In genomic region chr4:3075652-3075981, GRCh38 we compare ENCODE assay signal across 9 cellular contexts. TPM values are rescaled to one million over a fixed set of nuclear protein-coding genes. Genes with fewer than 3 reads are reported as not detected.
A peak's percentile ranks its signal among the peaks of the same experiment; 100 is the strongest.
DNase-seq lines count a peak whose midpoint lies in the region; ATAC-seq and TF ChIP-seq lines count a peak whose summit lies in the region.
"Had no signal": no experiment of that assay in that cellular context is flagged by ENCODE, and none has a peak within 500 bp of the region (broad histone marks: within the 10 kb centered on the region; RNA-seq: fewer than 3 reads in every experiment).

No MANE protein-coding gene starts in this region.

- H3K79me2 ChIP-seq in OCI-LY1 (ENCODE audit: insufficient read depth, low read length) (peaks cover 26% of the 10 kb centered on the region), osteoblast (ENCODE audit: insufficient read depth, low read length) (peaks cover 54% of the 10 kb centered on the region)

- H3K9ac ChIP-seq in OCI-LY1 (ENCODE audit: low read length) (peak overlapping the region; percentile 84; the same call in 1 of the 2 replicates), endodermal cell (ENCODE audit: extremely low read depth, low read length, poor library complexity, severe bottlenecking) (peak overlapping the region; percentile 95)

- H3F3A ChIP-seq in OCI-LY1 (ENCODE audit: insufficient read depth, low read length): no peaks in the 10 kb centered on the region

- H3K27ac Mint-ChIP-seq in CD8-positive, alpha-beta T cell: peak overlapping the region; percentile 79
- peak overlapping the region; percentile 78 for H3K27ac Mint-ChIP-seq in endodermal cell

- H3K9me3 Mint-ChIP-seq in CD8-positive, alpha-beta T cell: no peaks in the 10 kb centered on the region
- no peaks in the 10 kb centered on the region for H3K9me3 Mint-ChIP-seq in endodermal cell

- no peaks in the 10 kb centered on the region for H3K9me2 ChIP-seq in OCI-LY1 (ENCODE audit: low read depth, low read length)

- H3K27me3 Mint-ChIP-seq in CD8-positive, alpha-beta T cell (ENCODE audit: low read depth): no peaks in the 10 kb centered on the region
- H3K27me3 Mint-ChIP-seq in endodermal cell (ENCODE audit: insufficient read depth): peaks cover 3% of the 10 kb centered on the region

- no peaks in the 10 kb centered on the region for H3K36me3 ChIP-seq in CD8-positive, alpha-beta T cell (ENCODE audit: insufficient read depth, low read length)
- H3K36me3 ChIP-seq in OCI-LY1 (ENCODE audit: insufficient read depth, low read length) (no peaks in the 10 kb centered on the region), endodermal cell (ENCODE audit: control insufficient read depth, insufficient read depth, low read length) (peaks cover 11% of the 10 kb centered on the region), osteoblast (ENCODE audit: insufficient read depth, low read length) (no peaks in the 10 kb centered on the region)

- intact Hi-C loops in CD8-positive, alpha-beta T cell (cut with DNase I, micrococcal nuclease): loop anchor here (2.0 to 10.0 kb wide), 5 partner anchors 29 to 1361 kb away; partner anchors contain the start of genes RNF4 (in 1 of the 2) and SLBP (in 1 of the 2)

- no peak for DNase-seq in CD8-positive, alpha-beta T cell
- DNase-seq in endodermal cell (no peak), osteoblast (ENCODE audit: insufficient read length, low spot score, missing footprints) (no peak), NCI-H2107 treated with DMSO at 0.1 percent for 48 hours (lab: John Stamatoyannopoulos, UW; ENCODE audit: unreplicated experiment) (no peak), SKM-1 (lab: John Stamatoyannopoulos, UW; ENCODE audit: unreplicated experiment) (no peak)

- H3K4me1 Mint-ChIP-seq in CD8-positive, alpha-beta T cell (ENCODE audit: low read depth): peaks cover 34% of the 10 kb centered on the region
- peaks cover 14% of the 10 kb centered on the region for H3K4me1 Mint-ChIP-seq in endodermal cell

- H4K20me1 ChIP-seq in OCI-LY1 (ENCODE audit: insufficient read depth, low read length) (no peaks in the 10 kb centered on the region), osteoblast (ENCODE audit: insufficient read depth, low read length) (peaks cover 37% of the 10 kb centered on the region)

- H2AFZ ChIP-seq in OCI-LY1 (ENCODE audit: low read length) (no peak overlapping the region), osteoblast (ENCODE audit: low read length) (peak overlapping the region; percentile 56)

- no peak for TF ChIP-seq CTCF in CD8-positive, alpha-beta T cell (IDR thresholded peaks at IDR 0.05)
- TF ChIP-seq CTCF in OCI-LY1 (IDR thresholded peaks at IDR 0.05; ENCODE audit: low read length) (no peak), endodermal cell (conservative IDR thresholded peaks at IDR 0.05) (no peak), osteoblast (IDR thresholded peaks at IDR 0.05; ENCODE audit: extremely low read depth, low read depth, low read length) (no peak)

- no peaks in the 10 kb centered on the region for H3K9me3 ChIP-seq in CD8-positive, alpha-beta T cell (ENCODE audit: low read length)
- H3K9me3 ChIP-seq in OCI-LY1 (ENCODE audit: low read length): no peaks in the 10 kb centered on the region
- no peaks in the 10 kb centered on the region for H3K9me3 ChIP-seq in endodermal cell (ENCODE audit: control insufficient read depth, low read length)
- no peaks in the 10 kb centered on the region for H3K9me3 ChIP-seq in osteoblast (ENCODE audit: low read depth, low read length)

- no peaks in the 10 kb centered on the region for H3K27me3 ChIP-seq in CD8-positive, alpha-beta T cell (ENCODE audit: insufficient read depth, low read length)
- H3K27me3 ChIP-seq in OCI-LY1 (ENCODE audit: insufficient read depth, low read length) (no peaks in the 10 kb centered on the region), endodermal cell (ENCODE audit: control insufficient read depth, insufficient read depth, low read length, poor library complexity, severe bottlenecking) (no peaks in the 10 kb centered on the region), osteoblast (ENCODE audit: insufficient read depth, low read length) (no peaks in the 10 kb centered on the region)

- POLR2A ChIA-PET in CD8-positive, alpha-beta T cell (lab: Charles Lee): no interaction called here

- H3K4me1 ChIP-seq in CD8-positive, alpha-beta T cell (ENCODE audit: insufficient read depth, low read length): peaks cover 18% of the 10 kb centered on the region
- peaks cover 26% of the 10 kb centered on the region for H3K4me1 ChIP-seq in OCI-LY1 (ENCODE audit: insufficient read depth, low read length, severe bottlenecking)
- H3K4me1 ChIP-seq in endodermal cell (ENCODE audit: control insufficient read depth, insufficient read depth, low read length): peaks cover 3% of the 10 kb centered on the region
- H3K4me1 ChIP-seq in osteoblast (ENCODE audit: insufficient read depth, low read length): peaks cover 15% of the 10 kb centered on the region

- no peak for ATAC-seq in CD8-positive, alpha-beta T cell
- ATAC-seq in HG03520 (IDR thresholded peaks at IDR 0.05; ENCODE audit: unreplicated experiment) (no peak), GM18519 (IDR thresholded peaks at IDR 0.05; ENCODE audit: low FRiP score, unreplicated experiment) (no peak)

- H3K27ac ChIP-seq in CD8-positive, alpha-beta T cell (ENCODE audit: low read depth, low read length): no peak overlapping the region
- peak overlapping the region; percentile 34 for H3K27ac ChIP-seq in OCI-LY1 (ENCODE audit: low read depth, low read length, poor library complexity, severe bottlenecking)
- peak overlapping the region; percentile 50 for H3K27ac ChIP-seq in endodermal cell (ENCODE audit: low read depth, low read length)
- H3K27ac ChIP-seq in osteoblast (ENCODE audit: low read depth, low read length): peak overlapping the region; percentile 90

- peak overlapping the region; percentile 34 for H3K4me3 ChIP-seq in CD8-positive, alpha-beta T cell (ENCODE audit: low read depth, low read length)
- peak overlapping the region; percentile 90 for H3K4me3 ChIP-seq in OCI-LY1 (ENCODE audit: low read depth, low read length, poor library complexity, severe bottlenecking)
- peak overlapping the region; percentile 96 for H3K4me3 ChIP-seq in endodermal cell (ENCODE audit: low read length)
- peak overlapping the region; percentile 99 for H3K4me3 ChIP-seq in osteoblast (ENCODE audit: insufficient read depth, low read length)

- H3K4me3 Mint-ChIP-seq in CD8-positive, alpha-beta T cell: peak overlapping the region; percentile 93
- peak overlapping the region; percentile 88 for H3K4me3 Mint-ChIP-seq in endodermal cell

- peak overlapping the region; percentile 96 for H3K4me2 ChIP-seq in OCI-LY1 (ENCODE audit: low read length)
- peak overlapping the region; percentile 94 for H3K4me2 ChIP-seq in osteoblast (ENCODE audit: insufficient read depth, low read length)

- peaks cover 4% of the 10 kb centered on the region for H3K36me3 Mint-ChIP-seq in CD8-positive, alpha-beta T cell
- H3K36me3 Mint-ChIP-seq in endodermal cell (ENCODE audit: low read depth): peaks cover 6% of the 10 kb centered on the region

- CTCF ChIA-PET in CD8-positive, alpha-beta T cell (lab: Charles Lee): no interaction called here

- WGBS in endodermal cell (ENCODE audit: insufficient coverage in 1 of 2, insufficient read length in 1 of 2), 2 experiments: 4 to 5% methylated on average over 4 to 5 of the region's 8 CpGs

RNA-seq across cellular contexts. Expression of gene HTT, which starts 1.1 kb away (rescaled TPM):
- 10 to 100 TPM; 60.3 to 69.4 TPM for total RNA-seq in CD8-positive, alpha-beta T cell
- 100 to 1,000 TPM; 104 to 109 TPM for total RNA-seq in endodermal cell
- polyA plus RNA-seq in endodermal cell (2013, experiment 1 of 2): 29.7 TPM
- 24.3 TPM for polyA plus RNA-seq in endodermal cell (2013, experiment 2 of 2)
- 44.5 and 65.1 TPM in 2 replicates for total RNA-seq in osteoblast

RNA-seq across cellular contexts. Expression of gene HTT-AS, which starts 1.3 kb away (rescaled TPM):
- not detected for total RNA-seq in CD8-positive, alpha-beta T cell
- total RNA-seq in endodermal cell (not detected), osteoblast (not detected in 2 replicates)
- not detected for polyA plus RNA-seq in endodermal cell (2013, experiment 1 of 2)
- polyA plus RNA-seq in endodermal cell (2013, experiment 2 of 2): not detected
- total RNA-seq: T-helper 1 cell treated with Interleukin-12 subunit alpha and Interleukin-12 subunit beta and Interleukin-4 antibody, amounts not matched to agents 30 ng/mL and 1 ng/mL, for 36 hours had no signal

Comparison
In these comparisons a context has a peak if more than half of its experiments do, and no peak if none do; other contexts are left out.
1. H3K4me3 ChIP-seq: peak in every context shown above with its lines; median percentile 99 in osteoblast; 96 in endodermal cell; 90 in OCI-LY1; 34 in CD8-positive, alpha-beta T cell.